In genomic region chr11:120571476-120571875, GRCh38 we compare ENCODE assay signal across 34 cellular contexts. TPM values are rescaled to one million over a fixed set of nuclear protein-coding genes. Genes with fewer than 3 reads are reported as not detected.
"Had no signal": no experiment of that assay in that cellular context is flagged by ENCODE, and none has a peak within 500 bp of the region (broad histone marks: within the 10 kb centered on the region; RNA-seq: fewer than 3 reads in every experiment).

No MANE protein-coding gene starts in this region.

- H3K27ac Mint-ChIP-seq: activated CD4-positive, alpha-beta memory T cell treated with anti-CD3 and anti-CD28 coated beads for 36 hours; activated CD4-positive, alpha-beta T cell treated with anti-CD3 and anti-CD28 coated beads for 36 hours; activated CD4-positive, alpha-beta T cell treated with anti-CD3 and anti-CD28 coated beads, Interleukin-2, amount 10 ng/mL, durations not matched to agents 24 days and 14 days; activated CD8-positive, alpha-beta memory T cell treated with anti-CD3 and anti-CD28 coated beads, Interleukin-2, amount 10 ng/mL, durations not matched to agents 7 days and 5 days; activated CD8-positive, alpha-beta T cell treated with anti-CD3 and anti-CD28 coated beads, Interleukin-2, amount 10 ng/mL, durations not matched to agents 7 days and 5 days; activated naive CD4-positive, alpha-beta T cell treated with anti-CD3 and anti-CD28 coated beads, Interleukin-2, amount 10 ng/mL, durations not matched to agents 7 days and 5 days; activated naive CD4-positive, alpha-beta T cell treated with anti-CD3 and anti-CD28 coated beads, Interleukin-2, amount 50 U/mL, for 72 hours; activated naive CD8-positive, alpha-beta T cell treated with anti-CD3 and anti-CD28 coated beads, Interleukin-2, amount 10 ng/mL, durations not matched to agents 7 days and 5 days; activated T-helper 1 cell treated with anti-CD3 and anti-CD28 coated beads, Interleukin-12 subunit alpha, Interleukin-12 subunit beta, Interleukin-2, Interleukin-4 antibody, amounts not matched to agents 30 ng/mL and 10 ng/mL and 1 ng/mL, durations not matched to agents 14 hours and 24 hours and 36 hours; brain; effector memory CD8-positive, alpha-beta T cell; T-helper 17 cell had no signal

- H3K4me3 ChIP-seq: ascending aorta, breast epithelium, cardiac muscle cell, esophagus squamous epithelium, gastroesophageal sphincter had no signal

- H3K27ac ChIP-seq: ascending aorta, breast epithelium, cardiac muscle cell, epithelial cell of prostate, esophagus squamous epithelium, gastroesophageal sphincter had no signal

- FAIRE-seq: colon, endometrium, endothelial cell of umbilical vein had no signal

- H3K27me3 ChIP-seq: ascending aorta, breast epithelium had no signal

- H3K4me3 Mint-ChIP-seq: activated CD4-positive, alpha-beta memory T cell treated with anti-CD3 and anti-CD28 coated beads for 36 hours; activated CD4-positive, alpha-beta T cell treated with anti-CD3 and anti-CD28 coated beads for 36 hours; activated CD4-positive, alpha-beta T cell treated with anti-CD3 and anti-CD28 coated beads, Interleukin-2, amount 10 ng/mL, durations not matched to agents 24 days and 14 days; activated CD8-positive, alpha-beta memory T cell treated with anti-CD3 and anti-CD28 coated beads, Interleukin-2, amount 10 ng/mL, durations not matched to agents 7 days and 5 days; activated CD8-positive, alpha-beta T cell treated with anti-CD3 and anti-CD28 coated beads, Interleukin-2, amount 10 ng/mL, durations not matched to agents 7 days and 5 days; activated naive CD4-positive, alpha-beta T cell treated with anti-CD3 and anti-CD28 coated beads, Interleukin-2, amount 10 ng/mL, durations not matched to agents 7 days and 5 days; activated naive CD8-positive, alpha-beta T cell treated with anti-CD3 and anti-CD28 coated beads, Interleukin-2, amount 10 ng/mL, durations not matched to agents 7 days and 5 days; activated T-helper 1 cell treated with anti-CD3 and anti-CD28 coated beads, Interleukin-12 subunit alpha, Interleukin-12 subunit beta, Interleukin-2, Interleukin-4 antibody, amounts not matched to agents 30 ng/mL and 10 ng/mL and 1 ng/mL, durations not matched to agents 14 hours and 24 hours and 36 hours; brain; central memory CD8-positive, alpha-beta T cell; effector memory CD8-positive, alpha-beta T cell; T-helper 17 cell had no signal

- H3K4me1 ChIP-seq: ascending aorta, breast epithelium, esophagus squamous epithelium, gastroesophageal sphincter had no signal

- ATAC-seq: activated CD4-positive, alpha-beta T cell treated with anti-CD3 and anti-CD28 coated beads for 36 hours; activated CD8-positive, alpha-beta memory T cell treated with anti-CD3 and anti-CD28 coated beads, Interleukin-2, amount 10 ng/mL, durations not matched to agents 7 days and 5 days; activated CD8-positive, alpha-beta T cell treated with anti-CD3 and anti-CD28 coated beads, Interleukin-2, amount 10 ng/mL, durations not matched to agents 7 days and 5 days; activated naive CD4-positive, alpha-beta T cell treated with anti-CD3 and anti-CD28 coated beads, Interleukin-2, amount 50 U/mL, for 72 hours; effector memory CD8-positive, alpha-beta T cell; gastroesophageal sphincter; T-helper 17 cell had no signal

- H3K9me3 Mint-ChIP-seq: activated CD4-positive, alpha-beta memory T cell treated with anti-CD3 and anti-CD28 coated beads for 36 hours; activated CD4-positive, alpha-beta T cell treated with anti-CD3 and anti-CD28 coated beads, Interleukin-2, amount 10 ng/mL, durations not matched to agents 24 days and 14 days; activated naive CD4-positive, alpha-beta T cell treated with anti-CD3 and anti-CD28 coated beads, Interleukin-2, amount 10 ng/mL, durations not matched to agents 7 days and 5 days; activated naive CD4-positive, alpha-beta T cell treated with anti-CD3 and anti-CD28 coated beads, Interleukin-2, amount 50 U/mL, for 72 hours; activated naive CD8-positive, alpha-beta T cell treated with anti-CD3 and anti-CD28 coated beads, Interleukin-2, amount 10 ng/mL, durations not matched to agents 7 days and 5 days; activated T-helper 1 cell treated with anti-CD3 and anti-CD28 coated beads, Interleukin-12 subunit alpha, Interleukin-12 subunit beta, Interleukin-2, Interleukin-4 antibody, amounts not matched to agents 30 ng/mL and 10 ng/mL and 1 ng/mL, durations not matched to agents 14 hours and 24 hours and 36 hours; central memory CD8-positive, alpha-beta T cell; effector memory CD8-positive, alpha-beta T cell had no signal

- H3K36me3 ChIP-seq: ascending aorta, breast epithelium, cardiac muscle cell, esophagus squamous epithelium, gastroesophageal sphincter had no signal

- H3K4me1 Mint-ChIP-seq: activated CD4-positive, alpha-beta T cell treated with anti-CD3 and anti-CD28 coated beads for 36 hours; activated CD4-positive, alpha-beta T cell treated with anti-CD3 and anti-CD28 coated beads, Interleukin-2, amount 10 ng/mL, durations not matched to agents 24 days and 14 days; activated CD8-positive, alpha-beta memory T cell treated with anti-CD3 and anti-CD28 coated beads, Interleukin-2, amount 10 ng/mL, durations not matched to agents 7 days and 5 days; activated naive CD4-positive, alpha-beta T cell treated with anti-CD3 and anti-CD28 coated beads, Interleukin-2, amount 10 ng/mL, durations not matched to agents 7 days and 5 days; activated naive CD8-positive, alpha-beta T cell treated with anti-CD3 and anti-CD28 coated beads, Interleukin-2, amount 10 ng/mL, durations not matched to agents 7 days and 5 days; central memory CD8-positive, alpha-beta T cell had no signal

- DNase-seq: activated CD4-positive, alpha-beta memory T cell treated with anti-CD3 and anti-CD28 coated beads for 36 hours; activated CD4-positive, alpha-beta T cell treated with anti-CD3 and anti-CD28 coated beads for 36 hours; activated CD4-positive, alpha-beta T cell treated with anti-CD3 and anti-CD28 coated beads, Interleukin-2, amount 10 ng/mL, durations not matched to agents 24 days and 14 days; activated CD4-positive, CD25-positive, alpha-beta regulatory T cell; activated CD4-positive, CD25-positive, alpha-beta regulatory T cell treated with anti-CD3 and anti-CD28 coated beads, Interleukin-2, amount 50 U/mL, for 72 hours; activated CD8-positive, alpha-beta memory T cell treated with anti-CD3 and anti-CD28 coated beads, Interleukin-2, amount 10 ng/mL, durations not matched to agents 7 days and 5 days; activated CD8-positive, alpha-beta memory T cell treated with anti-CD3 and anti-CD28 coated beads, Interleukin-2, amount 50 U/mL, for 4 hours; activated CD8-positive, alpha-beta T cell treated with anti-CD3 and anti-CD28 coated beads, Interleukin-2, amount 10 ng/mL, durations not matched to agents 7 days and 5 days; activated gamma-delta T cell; activated naive CD4-positive, alpha-beta T cell; activated naive CD4-positive, alpha-beta T cell treated with anti-CD3 and anti-CD28 coated beads, Interleukin-2, amount 10 ng/mL, durations not matched to agents 7 days and 5 days; activated naive CD8-positive, alpha-beta T cell treated with anti-CD3 and anti-CD28 coated beads, Interleukin-2, amount 10 ng/mL, durations not matched to agents 7 days and 5 days; activated T-cell treated with anti-CD3 and anti-CD28 coated beads, Interleukin-2, amount 50 U/mL, for 1 hour; activated T-cell treated with anti-CD3 and anti-CD28 coated beads, Interleukin-2, amount 50 U/mL, for 48 hours; cortex of kidney; dermis blood vessel endothelial cell; effector CD4-positive, alpha-beta T cell; effector memory CD8-positive, alpha-beta T cell; esophagus squamous epithelium; foreskin melanocyte; T-helper 1 cell; T-helper 17 cell had no signal

- H3K9me3 ChIP-seq: ascending aorta, breast epithelium, esophagus squamous epithelium, gastroesophageal sphincter had no signal

- H3K36me3 Mint-ChIP-seq: activated CD4-positive, alpha-beta memory T cell treated with anti-CD3 and anti-CD28 coated beads for 36 hours; activated CD8-positive, alpha-beta memory T cell treated with anti-CD3 and anti-CD28 coated beads, Interleukin-2, amount 10 ng/mL, durations not matched to agents 7 days and 5 days; activated naive CD4-positive, alpha-beta T cell treated with anti-CD3 and anti-CD28 coated beads, Interleukin-2, amount 10 ng/mL, durations not matched to agents 7 days and 5 days; activated naive CD4-positive, alpha-beta T cell treated with anti-CD3 and anti-CD28 coated beads, Interleukin-2, amount 50 U/mL, for 72 hours; activated naive CD8-positive, alpha-beta T cell treated with anti-CD3 and anti-CD28 coated beads, Interleukin-2, amount 10 ng/mL, durations not matched to agents 7 days and 5 days had no signal

RNA-seq across cellular contexts. Expression of gene GRIK4, which starts 59.9 kb away (rescaled TPM):
- total RNA-seq: activated CD4-positive, alpha-beta memory T cell treated with anti-CD3 and anti-CD28 coated beads for 36 hours; activated CD4-positive, alpha-beta T cell treated with anti-CD3 and anti-CD28 coated beads for 36 hours; activated CD8-positive, alpha-beta T cell treated with anti-CD3 and anti-CD28 coated beads, Interleukin-2, amount 10 ng/mL, durations not matched to agents 7 days and 5 days; activated naive CD4-positive, alpha-beta T cell treated with anti-CD3 and anti-CD28 coated beads, Interleukin-2, amount 50 U/mL, for 72 hours; activated naive CD8-positive, alpha-beta T cell treated with anti-CD3 and anti-CD28 coated beads, Interleukin-2, amount 10 ng/mL, durations not matched to agents 7 days and 5 days; ascending aorta had no signal
